ENCODE assay signal across 13 cellular contexts in genomic region chr11:16126361-16126760, GRCh38.
DNase-seq lines count a peak whose midpoint lies in the region; ATAC-seq and TF ChIP-seq lines count a peak whose summit lies in the region.
"Had no signal": no experiment of that assay in that cellular context is flagged by ENCODE, and none has a peak within 500 bp of the region (broad histone marks: within the 10 kb centered on the region; RNA-seq: fewer than 3 reads in every experiment).

No MANE protein-coding gene starts in this region.

- ATAC-seq in activated CD8-positive, alpha-beta T cell treated with anti-CD3 and anti-CD28 coated beads for 36 hours: no peak
- ATAC-seq in GM18502 (IDR thresholded peaks at IDR 0.05; ENCODE audit: poor library complexity, unreplicated experiment) (no peak), left lung (no peak)
- ATAC-seq: activated CD8-positive, alpha-beta T cell treated with anti-CD3 and anti-CD28 coated beads, Interleukin-2, amount 10 ng/mL, durations not matched to agents 7 days and 5 days had no signal

- H3K27me3 ChIP-seq in endocrine pancreas (ENCODE audit: control insufficient read depth, insufficient read depth, low read length): no peaks in the 10 kb centered on the region
- no peaks in the 10 kb centered on the region for H3K27me3 ChIP-seq in left lung
- H3K27me3 ChIP-seq: transverse colon had no signal

- intact Hi-C loops in activated CD8-positive, alpha-beta T cell treated with anti-CD3 and anti-CD28 coated beads for 36 hours (cut with micrococcal nuclease): no loop called here
- intact Hi-C loops in left lung (cut with DNase I): no loop called here

- POLR2A ChIA-PET in activated CD8-positive, alpha-beta T cell treated with anti-CD3 and anti-CD28 coated beads for 36 hours (lab: Charles Lee): no interaction called here

- no peaks in the 10 kb centered on the region for H3K36me3 Mint-ChIP-seq in activated CD8-positive, alpha-beta T cell treated with anti-CD3 and anti-CD28 coated beads for 36 hours (ENCODE audit: low read depth)
- H3K36me3 Mint-ChIP-seq: CD8-positive, alpha-beta memory T cell had no signal

- H3K9me3 Mint-ChIP-seq in activated CD8-positive, alpha-beta T cell treated with anti-CD3 and anti-CD28 coated beads for 36 hours: no peaks in the 10 kb centered on the region
- H3K9me3 Mint-ChIP-seq: T-helper 2 cell treated with Interferon-gamma antibody and Interleukin-4, amounts not matched to agents 5 μg/mL and 100 μg/mL, for 36 hours had no signal

- H3K36me3 ChIP-seq in endocrine pancreas (ENCODE audit: control insufficient read depth, insufficient read depth, low read length) (no peaks in the 10 kb centered on the region), left lung (no peaks in the 10 kb centered on the region)
- H3K36me3 ChIP-seq: transverse colon had no signal

- H3K9me3 ChIP-seq in endocrine pancreas (ENCODE audit: control insufficient read depth, low read length) (no peaks in the 10 kb centered on the region), left lung (no peaks in the 10 kb centered on the region)
- H3K9me3 ChIP-seq: transverse colon had no signal

- H3K27ac ChIP-seq in left lung: no peak overlapping the region
- H3K27ac ChIP-seq: transverse colon had no signal

- H3K27ac Mint-ChIP-seq in activated CD8-positive, alpha-beta T cell treated with anti-CD3 and anti-CD28 coated beads for 36 hours: no peak overlapping the region
- H3K27ac Mint-ChIP-seq: activated CD8-positive, alpha-beta T cell treated with anti-CD3 and anti-CD28 coated beads, Interleukin-2, amount 10 ng/mL, durations not matched to agents 7 days and 5 days; CD8-positive, alpha-beta memory T cell; T-helper 2 cell treated with Interferon-gamma antibody and Interleukin-4, amounts not matched to agents 5 μg/mL and 100 μg/mL, for 36 hours had no signal

- no peaks in the 10 kb centered on the region for H3K27me3 Mint-ChIP-seq in activated CD8-positive, alpha-beta T cell treated with anti-CD3 and anti-CD28 coated beads for 36 hours
- H3K27me3 Mint-ChIP-seq: CD8-positive, alpha-beta memory T cell had no signal

- TF ChIP-seq CTCF in activated CD8-positive, alpha-beta T cell treated with anti-CD3 and anti-CD28 coated beads for 36 hours (IDR thresholded peaks at IDR 0.05): no peak
- TF ChIP-seq CTCF in left lung (IDR thresholded peaks at IDR 0.05): no peak

- H3K9ac ChIP-seq in endocrine pancreas (ENCODE audit: control insufficient read depth, insufficient read depth, low read length): no peak overlapping the region

- CTCF ChIA-PET in activated CD8-positive, alpha-beta T cell treated with anti-CD3 and anti-CD28 coated beads for 36 hours (lab: Charles Lee): interaction anchor here (1.1 kb wide), 1 partner anchor 11 kb away, joined by 3 read pairs; no protein-coding TSS in a partner anchor

- H3K4me1 Mint-ChIP-seq in activated CD8-positive, alpha-beta T cell treated with anti-CD3 and anti-CD28 coated beads for 36 hours (ENCODE audit: low read depth): no peaks in the 10 kb centered on the region
- H3K4me1 Mint-ChIP-seq: CD8-positive, alpha-beta memory T cell had no signal

- peak; percentile 37 for DNase-seq in NCI-H510A treated with DMSO at 0.1 percent for 48 hours (lab: John Stamatoyannopoulos, UW)
- DNase-seq in NCI-H510A (lab: John Stamatoyannopoulos, UW): no peak
- peak; percentile 67 for DNase-seq in NCI-H345 (lab: John Stamatoyannopoulos, UW)
- peak; percentile 18 for DNase-seq in retina
- DNase-seq in activated CD8-positive, alpha-beta T cell treated with anti-CD3 and anti-CD28 coated beads for 36 hours: no peak
- no peak for DNase-seq in left lung
- DNase-seq: activated CD8-positive, alpha-beta T cell treated with anti-CD3 and anti-CD28 coated beads, Interleukin-2, amount 10 ng/mL, durations not matched to agents 7 days and 5 days; activated naive CD4-positive, alpha-beta T cell; CD8-positive, alpha-beta memory T cell; transverse colon had no signal

- H3K4me1 ChIP-seq in endocrine pancreas (ENCODE audit: control insufficient read depth, insufficient read depth, low read length) (peaks cover 10% of the 10 kb centered on the region), left lung (no peaks in the 10 kb centered on the region)
- H3K4me1 ChIP-seq: transverse colon had no signal

- H3K4me3 Mint-ChIP-seq in activated CD8-positive, alpha-beta T cell treated with anti-CD3 and anti-CD28 coated beads for 36 hours: no peak overlapping the region
- H3K4me3 Mint-ChIP-seq: activated CD8-positive, alpha-beta T cell treated with anti-CD3 and anti-CD28 coated beads, Interleukin-2, amount 10 ng/mL, durations not matched to agents 7 days and 5 days; CD8-positive, alpha-beta memory T cell; T-helper 2 cell treated with Interferon-gamma antibody and Interleukin-4, amounts not matched to agents 5 μg/mL and 100 μg/mL, for 36 hours had no signal

- H3K4me3 ChIP-seq in endocrine pancreas (ENCODE audit: control insufficient read depth, insufficient read depth, low read length) (peak overlapping the region; percentile 24), left lung (no peak overlapping the region)
- H3K4me3 ChIP-seq: transverse colon had no signal

Comparison
In these comparisons a context has a peak if more than half of its experiments do, and no peak if none do; other contexts are left out.
1. DNase-seq: peak in NCI-H510A treated with DMSO at 0.1 percent for 48 hours (single experiment), NCI-H345 (single experiment) and retina (single experiment); none in NCI-H510A (single experiment), activated CD8-positive, alpha-beta T cell treated with anti-CD3 and anti-CD28 coated beads for 36 hours (single experiment) and left lung (0 of 2).